In the genomic region with DNA sequence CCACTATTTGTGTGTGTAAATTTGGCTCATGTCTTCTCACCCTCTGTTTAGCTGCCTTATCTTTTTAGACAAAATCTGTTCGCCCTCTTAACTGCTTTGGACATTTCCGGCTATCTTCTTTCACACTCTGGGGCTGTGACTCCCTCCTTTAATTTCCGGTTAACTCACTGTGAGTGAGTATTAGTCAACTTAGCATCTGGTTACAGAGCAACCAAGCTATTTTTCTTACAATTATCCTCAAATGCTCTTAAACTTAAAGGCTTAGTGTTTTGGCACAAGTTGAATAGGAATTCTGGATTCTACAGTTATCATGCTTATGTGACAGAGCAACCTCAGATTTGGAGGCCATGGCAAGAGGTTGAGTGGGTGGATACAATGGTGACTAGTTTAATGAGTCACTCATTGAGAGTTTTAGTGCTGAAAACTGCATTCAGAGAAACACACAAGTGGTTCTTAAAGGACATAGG, we compare ENCODE assay signal across 1 cellular context.
TF ChIP-seq lines count a peak whose summit lies in the region.

No MANE protein-coding gene starts in this region.

TF ChIP-seq in GM12878, 131 proteins besides CTCF, POLR2A, EP300 and RAD21 (continued from another document):
- TF ChIP-seq, protein P1, sequence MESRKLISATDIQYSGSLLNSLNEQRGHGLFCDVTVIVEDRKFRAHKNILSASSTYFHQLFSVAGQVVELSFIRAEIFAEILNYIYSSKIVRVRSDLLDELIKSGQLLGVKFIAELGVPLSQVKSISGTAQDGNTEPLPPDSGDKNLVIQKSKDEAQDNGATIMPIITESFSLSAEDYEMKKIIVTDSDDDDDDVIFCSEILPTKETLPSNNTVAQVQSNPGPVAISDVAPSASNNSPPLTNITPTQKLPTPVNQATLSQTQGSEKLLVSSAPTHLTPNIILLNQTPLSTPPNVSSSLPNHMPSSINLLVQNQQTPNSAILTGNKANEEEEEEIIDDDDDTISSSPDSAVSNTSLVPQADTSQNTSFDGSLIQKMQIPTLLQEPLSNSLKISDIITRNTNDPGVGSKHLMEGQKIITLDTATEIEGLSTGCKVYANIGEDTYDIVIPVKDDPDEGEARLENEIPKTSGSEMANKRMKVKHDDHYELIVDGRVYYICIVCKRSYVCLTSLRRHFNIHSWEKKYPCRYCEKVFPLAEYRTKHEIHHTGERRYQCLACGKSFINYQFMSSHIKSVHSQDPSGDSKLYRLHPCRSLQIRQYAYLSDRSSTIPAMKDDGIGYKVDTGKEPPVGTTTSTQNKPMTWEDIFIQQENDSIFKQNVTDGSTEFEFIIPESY (IDR thresholded peaks at IDR 0.05), result no peak
- TF ChIP-seq BACH1 (IDR thresholded peaks at IDR 0.05; ENCODE audit: borderline replicate concordance), result no peak
- no peak for TF ChIP-seq LARP7 (IDR thresholded peaks at IDR 0.05)
- TF ChIP-seq ASH2L (IDR thresholded peaks at IDR 0.05; ENCODE audit: borderline replicate concordance, low read depth), result no peak
- no peak for TF ChIP-seq CHD1 (IDR thresholded peaks at IDR 0.05; ENCODE audit: low read depth, low read length)
- TF ChIP-seq, protein P2, sequence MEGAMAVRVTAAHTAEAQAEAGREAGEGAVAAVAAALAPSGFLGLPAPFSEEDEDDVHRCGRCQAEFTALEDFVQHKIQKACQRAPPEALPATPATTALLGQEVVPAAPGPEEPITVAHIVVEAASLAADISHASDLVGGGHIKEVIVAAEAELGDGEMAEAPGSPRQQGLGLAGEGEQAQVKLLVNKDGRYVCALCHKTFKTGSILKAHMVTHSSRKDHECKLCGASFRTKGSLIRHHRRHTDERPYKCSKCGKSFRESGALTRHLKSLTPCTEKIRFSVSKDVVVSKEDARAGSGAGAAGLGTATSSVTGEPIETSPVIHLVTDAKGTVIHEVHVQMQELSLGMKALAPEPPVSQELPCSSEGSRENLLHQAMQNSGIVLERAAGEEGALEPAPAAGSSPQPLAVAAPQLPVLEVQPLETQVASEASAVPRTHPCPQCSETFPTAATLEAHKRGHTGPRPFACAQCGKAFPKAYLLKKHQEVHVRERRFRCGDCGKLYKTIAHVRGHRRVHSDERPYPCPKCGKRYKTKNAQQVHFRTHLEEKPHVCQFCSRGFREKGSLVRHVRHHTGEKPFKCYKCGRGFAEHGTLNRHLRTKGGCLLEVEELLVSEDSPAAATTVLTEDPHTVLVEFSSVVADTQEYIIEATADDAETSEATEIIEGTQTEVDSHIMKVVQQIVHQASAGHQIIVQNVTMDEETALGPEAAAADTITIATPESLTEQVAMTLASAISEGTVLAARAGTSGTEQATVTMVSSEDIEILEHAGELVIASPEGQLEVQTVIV (IDR thresholded peaks at IDR 0.05; ENCODE audit: borderline replicate concordance, partially characterized antibody), result no peak
TF ChIP-seq in GM12878: peak in this region for 0.
